In genomic region chr22:45127866-45128265, GRCh38 we compare ENCODE assay signal across 19 cellular contexts. TPM values are rescaled to one million over a fixed set of nuclear protein-coding genes. Genes with fewer than 3 reads are reported as not detected.
DNase-seq lines count a peak whose midpoint lies in the region; ATAC-seq, FAIRE-seq and TF ChIP-seq lines count a peak whose summit lies in the region.
"Had no signal": no experiment of that assay in that cellular context is flagged by ENCODE, and none has a peak within 500 bp of the region (broad histone marks: within the 10 kb centered on the region; RNA-seq: fewer than 3 reads in every experiment).

No MANE protein-coding gene starts in this region.

- no peak overlapping the region for H3K27ac Mint-ChIP-seq in activated CD4-positive, alpha-beta T cell treated with anti-CD3 and anti-CD28 coated beads for 36 hours
- H3K27ac Mint-ChIP-seq: B cell had no signal

- H3K36me3 Mint-ChIP-seq in activated CD4-positive, alpha-beta T cell treated with anti-CD3 and anti-CD28 coated beads for 36 hours (ENCODE audit: low read depth) = peaks cover 13% of the 10 kb centered on the region

- intact Hi-C loops in activated CD4-positive, alpha-beta T cell treated with anti-CD3 and anti-CD28 coated beads for 36 hours (cut with DNase I, micrococcal nuclease) = no loop called here

- H3K9me3 ChIP-seq in AG04450 (ENCODE audit: control insufficient read depth, insufficient read depth, low read length) = no peaks in the 10 kb centered on the region
- H3K9me3 ChIP-seq: SJCRH30, tibial nerve had no signal

- DNase-seq in AG04450 (ENCODE audit: low read depth, low spot score) (no peak), H54 (ENCODE audit: insufficient read length, low spot score) (peak; percentile 15), astrocyte of the hippocampus (ENCODE audit: low read depth, low spot score) (peak; percentile 42), hepatic stellate cell (ENCODE audit: low spot score) (peak; percentile 24), NCI-H1930 (lab: John Stamatoyannopoulos, UW) (no peak), SIG-M5 (lab: John Stamatoyannopoulos, UW) (no peak)
- no peak for DNase-seq in activated CD4-positive, alpha-beta T cell treated with anti-CD3 and anti-CD28 coated beads for 36 hours
- DNase-seq: activated effector memory CD4-positive, alpha-beta T cell treated with Interleukin-2 at 50 U/mL for 16 hours; DMS79; mesendoderm; NCI-H1048; NCI-H2171; SJCRH30; stimulated activated CD4-positive, alpha-beta T cell treated with anti-CD3 and anti-CD28 coated beads, Interleukin-4, amount 100 ng/mL, for 24 hours had no signal

- H3K9me3 Mint-ChIP-seq in activated CD4-positive, alpha-beta T cell treated with anti-CD3 and anti-CD28 coated beads for 36 hours (ENCODE audit: low read depth) = no peaks in the 10 kb centered on the region

- H3K4me1 Mint-ChIP-seq in activated CD4-positive, alpha-beta T cell treated with anti-CD3 and anti-CD28 coated beads for 36 hours = peaks cover 28% of the 10 kb centered on the region

- CTCF ChIA-PET in AG04450 (lab: Charles Lee) = interaction anchor here (0.5 kb wide), 1 partner anchor 177 kb away, joined by 3 read pairs; no protein-coding TSS in a partner anchor
- CTCF ChIA-PET in activated CD4-positive, alpha-beta T cell treated with anti-CD3 and anti-CD28 coated beads for 36 hours (lab: Charles Lee) = interaction anchor here (0.7 to 0.9 kb wide), 2 partner anchors 31 to 45 kb away, joined by 3 to 4 read pairs; no protein-coding TSS in a partner anchor

- POLR2A ChIA-PET in AG04450 (lab: Yijun Ruan, JAX) = interaction anchor here (0.5 to 0.6 kb wide), 2 partner anchors 37 to 78 kb away, joined by 3 to 4 read pairs; no protein-coding TSS in a partner anchor
- POLR2A ChIA-PET in activated CD4-positive, alpha-beta T cell treated with anti-CD3 and anti-CD28 coated beads for 36 hours (lab: Charles Lee) = no interaction called here

- H3K27me3 Mint-ChIP-seq in activated CD4-positive, alpha-beta T cell treated with anti-CD3 and anti-CD28 coated beads for 36 hours = no peaks in the 10 kb centered on the region

- no peak overlapping the region for H3K4me3 Mint-ChIP-seq in activated CD4-positive, alpha-beta T cell treated with anti-CD3 and anti-CD28 coated beads for 36 hours
- H3K4me3 Mint-ChIP-seq: B cell had no signal

- no peaks in the 10 kb centered on the region for H3K27me3 ChIP-seq in AG04450 (ENCODE audit: control insufficient read depth, insufficient read depth, low read length)
- H3K27me3 ChIP-seq: SJCRH30, tibial nerve had no signal

- no peak for TF ChIP-seq POLR2A in H54 (IDR thresholded peaks at IDR 0.05; ENCODE audit: low read depth, low read length)

- no peak for TF ChIP-seq CTCF in AG04450 (IDR thresholded peaks at IDR 0.05; ENCODE audit: low read depth, low read length)

- peak overlapping the region; percentile 31 for H3K27ac ChIP-seq in AG04450 (ENCODE audit: low read depth, low read length)
- H3K27ac ChIP-seq: SJCRH30, tibial nerve had no signal

- FAIRE-seq in H54 (lab: Jason Lieb, UNC) = no peak
- FAIRE-seq: H1, HepG2 had no signal

- H3K4me3 ChIP-seq in AG04450 (ENCODE audit: low read depth, low read length) = no peak overlapping the region
- H3K4me3 ChIP-seq: SJCRH30, tibial nerve had no signal

- no peak for ATAC-seq in HG03460 (IDR thresholded peaks at IDR 0.05; ENCODE audit: unreplicated experiment)
- ATAC-seq in activated CD4-positive, alpha-beta T cell treated with anti-CD3 and anti-CD28 coated beads for 36 hours = no peak
- ATAC-seq: HepG2 had no signal

RNA-seq across cellular contexts. Expression of gene NUP50, which starts 35.9 kb away (rescaled TPM):
- 13.9 and 14.2 TPM in 2 replicates for polyA plus RNA-seq in AG04450 (2011; rRNA removed)
- 24.5 and 24.9 TPM in 2 replicates for polyA minus RNA-seq in AG04450 (2011; rRNA and poly(A)+ RNA removed)
- total RNA-seq in activated CD4-positive, alpha-beta T cell treated with anti-CD3 and anti-CD28 coated beads for 36 hours = 100 to 1,000 TPM; 136 to 141 TPM

Comparison
In these comparisons a context has a peak if more than half of its experiments do, and no peak if none do; other contexts are left out.
1. DNase-seq: peak in H54 (single experiment), astrocyte of the hippocampus (single experiment) and hepatic stellate cell (single experiment); none in AG04450 (single experiment), NCI-H1930 (0 of 2), SIG-M5 (single experiment) and activated CD4-positive, alpha-beta T cell treated with anti-CD3 and anti-CD28 coated beads for 36 hours (single experiment).